In the genomic region with DNA sequence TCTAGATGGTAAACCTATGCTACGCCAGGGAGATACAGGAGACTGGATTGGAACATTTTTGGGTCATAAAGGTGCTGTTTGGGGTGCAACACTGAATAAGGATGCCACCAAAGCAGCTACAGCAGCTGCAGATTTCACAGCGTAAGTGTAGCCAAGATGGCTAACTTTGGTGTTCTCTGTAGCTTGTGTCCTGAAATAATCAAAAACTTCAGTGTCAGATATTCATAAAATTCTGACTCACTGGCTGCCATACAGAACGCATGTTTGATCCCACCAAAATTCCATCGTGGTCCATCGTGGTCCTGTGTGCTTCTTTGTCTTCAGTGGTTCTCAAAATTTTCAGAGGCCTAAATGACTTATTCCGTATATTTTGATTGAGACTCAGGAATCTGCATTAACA, we compare ENCODE assay signal across 9 cellular contexts. TPM values are rescaled to one million over a fixed set of nuclear protein-coding genes. Genes with fewer than 3 reads are reported as not detected.
DNase-seq lines count a peak whose midpoint lies in the region; ATAC-seq and TF ChIP-seq lines count a peak whose summit lies in the region.
"Had no signal": no experiment of that assay in that cellular context is flagged by ENCODE, and none has a peak within 500 bp of the region (broad histone marks: within the 10 kb centered on the region; RNA-seq: fewer than 3 reads in every experiment).

No MANE protein-coding gene starts in this region.

- H3K9me3 Mint-ChIP-seq in MCF 10A (ENCODE audit: unreplicated experiment), result no peaks in the 10 kb centered on the region

- WGBS in mesodermal cell (ENCODE audit: insufficient coverage in 2 of 2), 2 experiments, result 24 to 53% methylated on average over 4 to 6 of the region's 6 CpGs

- peak overlapping the region; percentile 92 for H3K4me3 Mint-ChIP-seq in MCF 10A (ENCODE audit: unreplicated experiment)

- H3K27ac ChIP-seq in 22Rv1 (peak overlapping the region; percentile 93), HL-60 (replicated peaks) (peak overlapping the region; percentile 90), mesodermal cell (ENCODE audit: low read depth, low read length, severe bottlenecking) (no peak overlapping the region)

- peaks cover 38% of the 10 kb centered on the region for H3K36me3 Mint-ChIP-seq in MCF 10A (ENCODE audit: insufficient read depth, unreplicated experiment)

- H3K27me3 ChIP-seq in HL-60 (ENCODE audit: insufficient read depth, poor library complexity, severe bottlenecking), result no peaks in the 10 kb centered on the region

- no peaks in the 10 kb centered on the region for H3K9me3 ChIP-seq in mesodermal cell (ENCODE audit: control insufficient read depth, low read length)

- ATAC-seq in HG03139 (IDR thresholded peaks at IDR 0.05; ENCODE audit: unreplicated experiment) (no peak), left colon (no peak)

- DNase-seq in HL-60 (ENCODE audit: low read depth in 1 of 2, low spot score in 1 of 2) (no peak), MCF 10A (ENCODE audit: unreplicated experiment) (no peak), NOMO-1 treated with dmso at 0.1 percent for 144 hours (lab: John Stamatoyannopoulos, UW; ENCODE audit: unreplicated experiment) (no peak), left colon (no peak), NCI-H748 (lab: John Stamatoyannopoulos, UW; ENCODE audit: unreplicated experiment) (no peak)
- DNase-seq: OCI-M1 had no signal

- H3K27ac Mint-ChIP-seq in MCF 10A (ENCODE audit: low read depth, unreplicated experiment), result peak overlapping the region; percentile 95

- POLR2A ChIA-PET in MCF 10A (lab: Yijun Ruan, JAX), result interaction anchor here (0.8 to 4.2 kb wide), 20 partner anchors 8 to 1109 kb away, joined by 3 to 71 read pairs (median 4); a partner anchor contains a TSS

- H3K4me1 Mint-ChIP-seq in MCF 10A (ENCODE audit: insufficient read depth, unreplicated experiment), result peaks cover 37% of the 10 kb centered on the region

- no TSS peak for BruUV-seq in MCF 10A (replicated peaks; lab: Mats Ljungman, UMichigan)

- H3K27me3 Mint-ChIP-seq in MCF 10A (ENCODE audit: insufficient read depth, unreplicated experiment), result no peaks in the 10 kb centered on the region

- CTCF ChIA-PET in MCF 10A (lab: Yijun Ruan, JAX), result interaction anchor here (0.6 to 2.5 kb wide), 7 partner anchors 15 to 288 kb away, joined by 3 to 19 read pairs (median 4); no protein-coding TSS in a partner anchor

- H3K4me3 ChIP-seq in HL-60 (replicated peaks; ENCODE audit: insufficient read depth, low read length) (peak overlapping the region; percentile 78), mesodermal cell (ENCODE audit: extremely low read depth, insufficient read depth, low read length, poor library complexity, severe bottlenecking) (peak overlapping the region; percentile 88)

- H3K4me1 ChIP-seq in mesodermal cell (ENCODE audit: control insufficient read depth, insufficient read depth, low read length, poor library complexity, severe bottlenecking), result peaks cover 8% of the 10 kb centered on the region

- H3K36me3 ChIP-seq in mesodermal cell (ENCODE audit: control insufficient read depth, insufficient read depth, low read length), result peaks cover 41% of the 10 kb centered on the region

- TF ChIP-seq CTCF in 22Rv1 (IDR thresholded peaks at IDR 0.05), result no peak
- no peak for TF ChIP-seq CTCF in HL-60 (IDR thresholded peaks at IDR 0.05; ENCODE audit: insufficient read depth, low read length)
- no peak for TF ChIP-seq CTCF in MCF 10A (IDR thresholded peaks at IDR 0.05; ENCODE audit: unreplicated experiment)

- intact Hi-C loops in MCF 10A (cut with micrococcal nuclease), result no loop called here
- intact Hi-C loops in left colon (cut with DNase I, micrococcal nuclease), result no loop called here

RNA-seq across cellular contexts. Expression of a gene that starts 1.3 kb away (rescaled TPM):
- 203 and 233 TPM in 2 replicates for total RNA-seq in MCF 10A (2022)
- 219 TPM for polyA plus RNA-seq in mesodermal cell (2013, experiment 1 of 2)
- 227 TPM for polyA plus RNA-seq in mesodermal cell (2013, experiment 2 of 2)
- total RNA-seq in left colon, result 10 to 100 TPM; 74.4 to 75.6 TPM

RNA-seq across cellular contexts. Expression of a gene that starts 27.6 kb away (rescaled TPM):
- total RNA-seq in MCF 10A (2022) (39.1 and 40.8 TPM in 2 replicates), left colon (10 to 100 TPM; 72.1 to 74.9 TPM)
- polyA plus RNA-seq in mesodermal cell (2013, experiment 1 of 2), result 59.1 TPM
- 54.6 TPM for polyA plus RNA-seq in mesodermal cell (2013, experiment 2 of 2)
